8 cellular contexts compared by ENCODE assay signal in genomic region chr17:68291836-68292688, GRCh38. TPM values are rescaled to one million over a fixed set of nuclear protein-coding genes. Genes with fewer than 3 reads are reported as not detected.
DNase-seq lines count a peak whose midpoint lies in the region; ATAC-seq and TF ChIP-seq lines count a peak whose summit lies in the region.

No MANE protein-coding gene starts in this region.

- DNase-seq in HuH-7.5 (ENCODE audit: low spot score) (peak; percentile 84), SIG-M5 (lab: John Stamatoyannopoulos, UW) (peak; percentile 87), head of caudate nucleus (peak; percentile 53 to 93 (median 81)), ovary (peak; percentile 56 to 73 (median 59)), thyroid gland (peak; percentile 57 to 77)
- DNase-seq in activated naive CD4-positive, alpha-beta T cell (lab: John Stamatoyannopoulos, UW): peak; percentile 73 to 89 (median 83)

- no peak for TF ChIP-seq POLR2A in ovary (IDR thresholded peaks at IDR 0.05)
- TF ChIP-seq POLR2A in thyroid gland (IDR thresholded peaks at IDR 0.05): peak in 1 of 2 donors; percentile 35

- H3K9me3 ChIP-seq in DOHH2 (ENCODE audit: control insufficient read depth, insufficient read depth, low read length): no peaks in the 10 kb centered on the region
- no peaks in the 10 kb centered on the region for H3K9me3 ChIP-seq in ovary
- H3K9me3 ChIP-seq in thyroid gland: no peaks in the 10 kb centered on the region

- peak overlapping the region; percentile 97 for H3K27ac ChIP-seq in DOHH2 (ENCODE audit: low read depth, low read length)
- H3K27ac ChIP-seq in ovary: peak overlapping the region in 1 of 2 donors; percentile 75
- H3K27ac ChIP-seq in thyroid gland: peak overlapping the region; percentile 36 to 75 (median 59)

- peak overlapping the region; percentile 97 for H3K4me3 ChIP-seq in DOHH2 (ENCODE audit: low read length)
- peak overlapping the region; percentile 47 for H3K4me3 ChIP-seq in ovary
- H3K4me3 ChIP-seq in thyroid gland (replicated peaks in 1 of 3): peak overlapping the region; percentile 10 to 81 (median 64)

- H4K20me1 ChIP-seq in DOHH2 (ENCODE audit: control insufficient read depth, insufficient read depth, low read depth, low read length): no peaks in the 10 kb centered on the region

- peaks cover 24% of the 10 kb centered on the region for H3F3A ChIP-seq in DOHH2 (ENCODE audit: control insufficient read depth, insufficient read depth)

- peaks cover 24% of the 10 kb centered on the region for H3K36me3 ChIP-seq in DOHH2 (ENCODE audit: control insufficient read depth, low read length)
- no peaks in the 10 kb centered on the region for H3K36me3 ChIP-seq in ovary
- no peaks in the 10 kb centered on the region for H3K36me3 ChIP-seq in thyroid gland

- peak; percentile 49 for TF ChIP-seq CTCF in DOHH2 (IDR thresholded peaks at IDR 0.05; ENCODE audit: low read depth, low read length, poor library complexity, severe bottlenecking)
- no peak for TF ChIP-seq CTCF in ovary (IDR thresholded peaks at IDR 0.05)
- TF ChIP-seq CTCF in thyroid gland (IDR thresholded peaks at IDR 0.05): no peak

- peaks cover 57% of the 10 kb centered on the region for H3K79me2 ChIP-seq in DOHH2 (ENCODE audit: control insufficient read depth, low read length)

- 0 to 1% (median 1%) methylated on average over 64 to 76 of the region's 76 CpGs for WGBS in ovary, 3 donors
- 4% methylated on average over 11 to 13 of the region's 76 CpGs for WGBS in thyroid gland, 2 donors

- no peaks in the 10 kb centered on the region for H3K9me2 ChIP-seq in DOHH2 (replicated peaks; ENCODE audit: control insufficient read depth, low read length)

- peak; percentile 58 for ATAC-seq in GM21529 (IDR thresholded peaks at IDR 0.05; ENCODE audit: unreplicated experiment)

- intact Hi-C loops in head of caudate nucleus (cut with DNase I): loop anchor here (10.0 kb wide), 1 partner anchor 143 kb away; no protein-coding TSS in a partner anchor
- intact Hi-C loops in ovary (cut with DNase I): no loop called here
- intact Hi-C loops in thyroid gland (cut with DNase I): no loop called here

- TF ChIP-seq EP300 in ovary (IDR thresholded peaks at IDR 0.05): no peak

- H3K27me3 ChIP-seq in DOHH2 (ENCODE audit: control insufficient read depth, low read length) (no peaks in the 10 kb centered on the region), ovary (no peaks in the 10 kb centered on the region), thyroid gland (no peaks in the 10 kb centered on the region)

- H3K4me1 ChIP-seq in DOHH2 (ENCODE audit: control insufficient read depth, low read length) (peaks cover 47% of the 10 kb centered on the region), ovary (ENCODE audit: insufficient read depth) (peaks cover 5% of the 10 kb centered on the region), thyroid gland (peaks cover 3 to 8% of the 10 kb centered on the region in 2 donors)

- H3K4me2 ChIP-seq in DOHH2 (ENCODE audit: low read length): peak overlapping the region; percentile 89

RNA-seq across cellular contexts. Expression of gene ARSG, which starts 0.8 kb away (rescaled TPM):
- total RNA-seq in ovary: 10 to 100 TPM in 5 of 7 donors, 1 to 10 TPM in 2; 6.7 to 18.5 (median 11.1) TPM
- polyA plus RNA-seq in ovary: 10 to 100 TPM in 1 of 2 donors, 1 to 10 TPM in 1; 5.2 to 19.8 TPM
- 10 to 100 TPM in 3 of 4 donors, 1 to 10 TPM in 1; 9.1 to 28.3 (median 18.1) TPM for total RNA-seq in thyroid gland

RNA-seq across cellular contexts. Expression of gene SLC16A6, which starts 1.1 kb away (rescaled TPM):
- total RNA-seq in ovary (10 to 100 TPM in 1 of 7 donors, 1 to 10 TPM in 3, under 1 TPM in 3; 0.46 to 11.3 (median 1.4) TPM), thyroid gland (1 to 10 TPM in 1 of 4 donors, under 1 TPM in 3; 0.13 to 1.8 (median 0.46) TPM)
- polyA plus RNA-seq in ovary: 1 to 10 TPM in 1 of 2 donors, under 1 TPM in 1; 0.12 to 1.1 TPM

RNA-seq across cellular contexts. Expression of gene AMZ2, which starts 44.2 kb away (rescaled TPM):
- 10 to 100 TPM; 30.4 to 69.6 (median 61.6) TPM for total RNA-seq in ovary
- 100 to 1,000 TPM in 1 of 2 donors, 10 to 100 TPM in 1; 58.8 to 131 TPM for polyA plus RNA-seq in ovary
- 10 to 100 TPM; 25.0 to 72.1 (median 63.1) TPM for total RNA-seq in thyroid gland

Comparison
In these comparisons a context has a peak if more than half of its experiments do, and no peak if none do; other contexts are left out.
1. H3K4me3 ChIP-seq: peak in every context shown above with its lines; median percentile 97 in DOHH2; 64 in thyroid gland; 47 in ovary.